Comparison of ENCODE assay signal across 28 cellular contexts in genomic region chr10:75179657-75180177, GRCh38. TPM values are rescaled to one million over a fixed set of nuclear protein-coding genes. Genes with fewer than 3 reads are reported as not detected.
DNase-seq lines count a peak whose midpoint lies in the region; FAIRE-seq and TF ChIP-seq lines count a peak whose summit lies in the region.
"Had no signal": no experiment of that assay in that cellular context is flagged by ENCODE, and none has a peak within 500 bp of the region (broad histone marks: within the 10 kb centered on the region; RNA-seq: fewer than 3 reads in every experiment).

No MANE protein-coding gene starts in this region.

- peaks cover 9 to 20% of the 10 kb centered on the region in 2 donors for H3K4me1 ChIP-seq in adrenal gland (replicated peaks in 1 of 2)

- H3K4me3 ChIP-seq in adrenal gland: no peak overlapping the region
- H3K4me3 ChIP-seq: colonic mucosa, lung, SK-N-MC, stomach, transverse colon had no signal

- H3K9me3 Mint-ChIP-seq in activated naive CD4-positive, alpha-beta T cell treated with anti-CD3 and anti-CD28 coated beads, Interleukin-2, amount 10 ng/mL, durations not matched to agents 7 days and 5 days: no peaks in the 10 kb centered on the region
- H3K9me3 Mint-ChIP-seq in activated CD4-positive, alpha-beta memory T cell treated with anti-CD3 and anti-CD28 coated beads for 36 hours: no peaks in the 10 kb centered on the region
- H3K9me3 Mint-ChIP-seq: neural crest cell had no signal

- WGBS in adrenal gland, 4 donors: 89 to 98% (median 94%) methylated on average over 1 of the region's 1 CpG

- no peaks in the 10 kb centered on the region for H3K27me3 Mint-ChIP-seq in activated naive CD4-positive, alpha-beta T cell treated with anti-CD3 and anti-CD28 coated beads, Interleukin-2, amount 10 ng/mL, durations not matched to agents 7 days and 5 days
- H3K27me3 Mint-ChIP-seq in activated CD4-positive, alpha-beta memory T cell treated with anti-CD3 and anti-CD28 coated beads for 36 hours: no peaks in the 10 kb centered on the region
- H3K27me3 Mint-ChIP-seq: T-helper 17 cell had no signal

- no peak for TF ChIP-seq POLR2A in adrenal gland (IDR thresholded peaks at IDR 0.05)

- no peak for FAIRE-seq in D721Med (lab: Jason Lieb, UNC)
- FAIRE-seq: GM12892, H54 had no signal

- H3K36me3 Mint-ChIP-seq in activated naive CD4-positive, alpha-beta T cell treated with anti-CD3 and anti-CD28 coated beads, Interleukin-2, amount 10 ng/mL, durations not matched to agents 7 days and 5 days: peaks cover 26% of the 10 kb centered on the region
- H3K36me3 Mint-ChIP-seq in activated CD4-positive, alpha-beta memory T cell treated with anti-CD3 and anti-CD28 coated beads for 36 hours: peaks cover 19% of the 10 kb centered on the region

- CTCF ChIA-PET in activated naive CD4-positive, alpha-beta T cell treated with anti-CD3 and anti-CD28 coated beads, Interleukin-2, amount 10 ng/mL, durations not matched to agents 7 days and 5 days (lab: Charles Lee): interaction anchor here (1.0 to 16.9 kb wide), 3 partner anchors 9 to 52 kb away, joined by 3 to 217 read pairs (median 12); partner anchors contain the start of gene COMTD1
- CTCF ChIA-PET in activated CD4-positive, alpha-beta memory T cell treated with anti-CD3 and anti-CD28 coated beads for 36 hours (lab: Charles Lee): interaction anchor here (1.5 to 2.0 kb wide), 3 partner anchors 32 to 56 kb away, joined by 3 to 5 read pairs (median 4); partner anchors contain the start of genes COMTD1 and VDAC2
- CTCF ChIA-PET in HEK293T (lab: Yijun Ruan, JAX): interaction anchor here (1.4 kb wide), 1 partner anchor 56 kb away, joined by 5 read pairs; the partner anchor contains the start of gene COMTD1

- POLR2A ChIA-PET in activated CD4-positive, alpha-beta memory T cell treated with anti-CD3 and anti-CD28 coated beads for 36 hours (lab: Charles Lee): no interaction called here
- POLR2A ChIA-PET in HEK293T (lab: Yijun Ruan, JAX): interaction anchor here (1.0 kb wide), 1 partner anchor 10 kb away, joined by 3 read pairs; no protein-coding TSS in a partner anchor

- DNase-seq in activated naive CD4-positive, alpha-beta T cell treated with anti-CD3 and anti-CD28 coated beads, Interleukin-2, amount 10 ng/mL, durations not matched to agents 7 days and 5 days: no peak
- no peak for DNase-seq in activated naive CD4-positive, alpha-beta T cell treated with anti-CD3 and anti-CD28 coated beads, Interleukin-2, amount 50 U/mL, for 16 hours
- no peak for DNase-seq in activated CD4-positive, alpha-beta memory T cell treated with anti-CD3 and anti-CD28 coated beads for 36 hours
- DNase-seq in adrenal gland (no peak), iris pigment epithelial cell (ENCODE audit: low read depth) (peak; percentile 40), HEK293T (ENCODE audit: extremely low spot score) (no peak), A172 (ENCODE audit: low spot score) (no peak), D721Med (ENCODE audit: insufficient read length, low spot score) (no peak)
- DNase-seq: activated CD4-positive, alpha-beta T cell treated with anti-CD3 and anti-CD28 coated beads, Interleukin-2, amount 50 U/mL, for 4 hours; activated T-cell treated with anti-CD3 and anti-CD28 coated beads, Interleukin-2, amount 50 U/mL, for 1 hour; colonic mucosa; kidney glomerular epithelial cell; NCI-H1694 treated with DMSO at 0.1 percent for 48 hours; NCI-H2171 treated with DMSO at 0.1 percent for 48 hours; NCI-H526; right cardiac atrium; RPMI8226; stimulated activated CD4-positive, alpha-beta T cell treated with anti-CD3 and anti-CD28 coated beads, Interleukin-4, amount 100 ng/mL, for 4 hours; stomach; T-helper 17 cell; transverse colon had no signal

- peak overlapping the region; percentile 71 for H3K27ac Mint-ChIP-seq in activated naive CD4-positive, alpha-beta T cell treated with anti-CD3 and anti-CD28 coated beads, Interleukin-2, amount 10 ng/mL, durations not matched to agents 7 days and 5 days
- peak overlapping the region; percentile 35 for H3K27ac Mint-ChIP-seq in activated CD4-positive, alpha-beta memory T cell treated with anti-CD3 and anti-CD28 coated beads for 36 hours
- H3K27ac Mint-ChIP-seq: T-helper 17 cell had no signal

- no peak for TF ChIP-seq CTCF in adrenal gland (IDR thresholded peaks at IDR 0.05)
- TF ChIP-seq CTCF in D721Med (IDR thresholded peaks at IDR 0.05; ENCODE audit: insufficient read depth, missing control alignments): no peak

- peaks cover 0 to 5% of the 10 kb centered on the region in 2 donors for H3K36me3 ChIP-seq in adrenal gland (replicated peaks in 1 of 2)
- H3K36me3 ChIP-seq: colonic mucosa had no signal

- H3K9me3 ChIP-seq in adrenal gland (replicated peaks in 1 of 3): no peaks in the 10 kb centered on the region
- H3K9me3 ChIP-seq: colonic mucosa, stomach, transverse colon had no signal

- H3K27me3 ChIP-seq in adrenal gland: no peaks in the 10 kb centered on the region
- H3K27me3 ChIP-seq: colonic mucosa, stomach, transverse colon had no signal

- intact Hi-C loops in activated CD4-positive, alpha-beta memory T cell treated with anti-CD3 and anti-CD28 coated beads for 36 hours (cut with micrococcal nuclease): loop anchor here (5.0 kb wide), 1 partner anchor 67 kb away; the partner anchor contains the start of gene SAMD8
- intact Hi-C loops in adrenal gland (cut with DNase I): loop anchor here (10.0 kb wide), 1 partner anchor 65 kb away; the partner anchor contains the start of gene SAMD8 (in 2 of the 2)

- H3K27ac ChIP-seq in adrenal gland: peak overlapping the region in 3 of 5 donors; percentile 2 to 69 (median 8)
- H3K27ac ChIP-seq: C4-2B, colonic mucosa, HL-60, SK-N-MC, stomach had no signal

- H3K4me3 Mint-ChIP-seq in activated naive CD4-positive, alpha-beta T cell treated with anti-CD3 and anti-CD28 coated beads, Interleukin-2, amount 10 ng/mL, durations not matched to agents 7 days and 5 days: no peak overlapping the region
- H3K4me3 Mint-ChIP-seq in activated CD4-positive, alpha-beta memory T cell treated with anti-CD3 and anti-CD28 coated beads for 36 hours: no peak overlapping the region
- H3K4me3 Mint-ChIP-seq: neural crest cell, T-helper 17 cell had no signal

- H3K4me1 Mint-ChIP-seq in activated naive CD4-positive, alpha-beta T cell treated with anti-CD3 and anti-CD28 coated beads, Interleukin-2, amount 10 ng/mL, durations not matched to agents 7 days and 5 days: peaks cover 21% of the 10 kb centered on the region
- peaks cover 30% of the 10 kb centered on the region for H3K4me1 Mint-ChIP-seq in activated CD4-positive, alpha-beta memory T cell treated with anti-CD3 and anti-CD28 coated beads for 36 hours (ENCODE audit: low read depth)
- H3K4me1 Mint-ChIP-seq: neural crest cell had no signal

TF ChIP-seq in HEK293T, 16 proteins besides CTCF, POLR2A, EP300 and RAD21:
- no peak for TF ChIP-seq SUZ12 (IDR thresholded peaks at IDR 0.05)
- TF ChIP-seq NFRKB (IDR thresholded peaks at IDR 0.05): no peak
- TF ChIP-seq PKNOX1 (IDR thresholded peaks at IDR 0.05): no peak
- TF ChIP-seq TARDBP (IDR thresholded peaks at IDR 0.05): no peak
- TF ChIP-seq L3MBTL2 (conservative IDR thresholded peaks at IDR 0.05): no peak
- no peak for TF ChIP-seq FOXM1 (IDR thresholded peaks at IDR 0.05; ENCODE audit: borderline replicate concordance)
- no peak for TF ChIP-seq ARNT (IDR thresholded peaks at IDR 0.05)

RNA-seq across cellular contexts. Expression of gene VDAC2, which starts 30.9 kb away (rescaled TPM):
- total RNA-seq in activated CD4-positive, alpha-beta memory T cell treated with anti-CD3 and anti-CD28 coated beads for 36 hours: 100 to 1,000 TPM; 217 to 221 TPM
- total RNA-seq in adrenal gland: 100 to 1,000 TPM; 139 to 271 (median 197) TPM
- polyA plus RNA-seq in adrenal gland: 100 to 1,000 TPM in 2 of 3 donors, 10 to 100 TPM in 1; 83.2 to 297 (median 115) TPM
- total RNA-seq in A172 (2014; rRNA removed; shearing (Covaris generic)): 354 and 357 TPM in 2 replicates

RNA-seq across cellular contexts. Expression of gene COMTD1, which starts 56.0 kb away (rescaled TPM):
- 10 to 100 TPM; 40.0 to 41.3 TPM for total RNA-seq in activated CD4-positive, alpha-beta memory T cell treated with anti-CD3 and anti-CD28 coated beads for 36 hours
- 10 to 100 TPM; 17.3 to 82.0 (median 32.7) TPM for total RNA-seq in adrenal gland
- 100 to 1,000 TPM in 1 of 3 donors, 10 to 100 TPM in 1, 1 to 10 TPM in 1; 2.0 to 137 (median 95.0) TPM for polyA plus RNA-seq in adrenal gland
- total RNA-seq in A172 (2014; rRNA removed; shearing (Covaris generic)): 27.0 and 49.9 TPM in 2 replicates
